In genomic region chr10:80488539-80489066, GRCh38 we compare ENCODE assay signal across 15 cellular contexts. TPM values are rescaled to one million over a fixed set of nuclear protein-coding genes. Genes with fewer than 3 reads are reported as not detected.
DNase-seq lines count a peak whose midpoint lies in the region; ATAC-seq, FAIRE-seq and TF ChIP-seq lines count a peak whose summit lies in the region.
"Had no signal": no experiment of that assay in that cellular context is flagged by ENCODE, and none has a peak within 500 bp of the region (broad histone marks: within the 10 kb centered on the region; RNA-seq: fewer than 3 reads in every experiment).

No MANE protein-coding gene starts in this region.

- no peaks in the 10 kb centered on the region for H3K9me3 ChIP-seq in HepG2 (ENCODE audit: low read length)
- no peaks in the 10 kb centered on the region for H3K9me3 ChIP-seq in right lobe of liver
- no peaks in the 10 kb centered on the region for H3K9me3 ChIP-seq in liver (ENCODE audit: control insufficient read depth in 4 of 4, low read length in 3 of 4)

- no peak for TF ChIP-seq RAD21 in HepG2 (CRISPR knock-in tag; IDR thresholded peaks at IDR 0.05)
- no peak for TF ChIP-seq RAD21 in liver (IDR thresholded peaks at IDR 0.05)

- no peaks in the 10 kb centered on the region for H3F3A ChIP-seq in GM23338 (replicated peaks; ENCODE audit: low read depth)

- no TSS peak for BruUV-seq in HepG2 (replicated peaks; lab: Mats Ljungman, UMichigan)

- TF ChIP-seq CTCF in HepG2 (CRISPR knock-in tag; IDR thresholded peaks at IDR 0.05) (no peak), right lobe of liver (IDR thresholded peaks at IDR 0.05) (no peak), liver (IDR thresholded peaks at IDR 0.05; ENCODE audit: low read depth, low read length, missing input control) (no peak), GM10266 (IDR thresholded peaks at IDR 0.05; ENCODE audit: control insufficient read depth, insufficient read depth, low read depth, missing control alignments) (no peak), GM23338 (conservative IDR thresholded peaks at IDR 0.05; ENCODE audit: low read depth in 2 of 2) (no peak), omental fat pad (IDR thresholded peaks at IDR 0.05) (no peak)

- H3K4me1 Mint-ChIP-seq in GM23338: peaks cover 43% of the 10 kb centered on the region

- DNase-seq in HepG2 (ENCODE audit: low spot score) (no peak), right lobe of liver (no peak), GM10266 (ENCODE audit: extremely low spot score) (no peak), GM23338 (ENCODE audit: low spot score) (no peak), omental fat pad (ENCODE audit: low spot score) (no peak)
- peak in 1 of 2 donors; percentile 50 for DNase-seq in activated naive CD4-positive, alpha-beta T cell treated with anti-CD3 and anti-CD28 coated beads, Interleukin-2, amount 50 U/mL, for 72 hours (ENCODE audit: low spot score in 2 of 2)
- DNase-seq: NCI-H1048, NCI-H446 had no signal

- H3K36me3 ChIP-seq in HepG2 (replicated peaks in 1 of 2; ENCODE audit: control insufficient read depth in 1 of 2, insufficient read depth in 2 of 2, low read length in 2 of 2) (peaks cover 13 to 30% of the 10 kb centered on the region in 2 experiments), right lobe of liver (peaks cover 0 to 6% (median 0%) of the 10 kb centered on the region in 4 donors), liver (ENCODE audit: control insufficient read depth in 4 of 4, insufficient read depth in 3 of 4, low read depth in 1 of 4, low read length in 3 of 4) (no peaks in the 10 kb centered on the region), GM23338 (ENCODE audit: insufficient read depth) (no peaks in the 10 kb centered on the region)

- H3K4me2 ChIP-seq in HepG2 (ENCODE audit: low read depth, low read length) (no peak overlapping the region), GM23338 (no peak overlapping the region)

- no peak for FAIRE-seq in HepG2 (lab: Jason Lieb, UNC)
- FAIRE-seq: G401.6, islet of Langerhans had no signal

- WGBS in HepG2 (ENCODE audit: low lambda C conversion rate): 88% methylated on average over 6 of the region's 6 CpGs
- 43% methylated on average over 6 of the region's 6 CpGs for WGBS in right lobe of liver (ENCODE audit: insufficient coverage, low coverage, low lambda C conversion rate, missing lambda C conversion rate)
- 63% methylated on average over 6 of the region's 6 CpGs for WGBS in liver

- intact Hi-C loops in HepG2 (cut with micrococcal nuclease; ENCODE audit: unreplicated experiment): no loop called here
- intact Hi-C loops in right lobe of liver (cut with DNase I): no loop called here

- H3K4me3 Mint-ChIP-seq in GM23338: no peak overlapping the region; the same call in 2 of the 3 replicates

- H4K20me1 ChIP-seq in HepG2 (ENCODE audit: insufficient read depth, low read length) (no peaks in the 10 kb centered on the region; the same call in none of the 2 replicates), GM23338 (replicated peaks; ENCODE audit: insufficient read depth) (peaks cover 45% of the 10 kb centered on the region; the same call in 1 of the 2 replicates)

- H3K27ac Mint-ChIP-seq in activated naive CD4-positive, alpha-beta T cell treated with anti-CD3 and anti-CD28 coated beads, Interleukin-2, amount 50 U/mL, for 72 hours: peak overlapping the region; percentile 37 to 90
- H3K27ac Mint-ChIP-seq in GM23338: no peak overlapping the region

- H3K4me1 ChIP-seq in HepG2 (ENCODE audit: insufficient read depth, low read length) (peaks cover 100% of the 10 kb centered on the region), right lobe of liver (peaks cover 0 to 78% (median 23%) of the 10 kb centered on the region in 4 donors), liver (ENCODE audit: control insufficient read depth in 4 of 4, insufficient read depth in 4 of 4, low read length in 3 of 4) (peaks cover 16 to 50% (median 31%) of the 10 kb centered on the region in 4 donors), GM23338 (ENCODE audit: insufficient read depth) (peaks cover 26% of the 10 kb centered on the region)

- peaks cover 90% of the 10 kb centered on the region for H3K79me2 ChIP-seq in HepG2 (ENCODE audit: insufficient read depth, low read length)
- peaks cover 79% of the 10 kb centered on the region for H3K79me2 ChIP-seq in GM23338 (replicated peaks; ENCODE audit: insufficient read depth)

- no peaks in the 10 kb centered on the region for H3K27me3 ChIP-seq in HepG2 (ENCODE audit: control insufficient read depth in 1 of 2, insufficient read depth in 2 of 2, low read length in 2 of 2)
- H3K27me3 ChIP-seq in right lobe of liver: no peaks in the 10 kb centered on the region
- no peaks in the 10 kb centered on the region for H3K27me3 ChIP-seq in liver (ENCODE audit: control insufficient read depth in 4 of 4, insufficient read depth in 4 of 4, low read length in 3 of 4)
- H3K27me3 ChIP-seq in GM23338 (ENCODE audit: insufficient read depth): no peaks in the 10 kb centered on the region

- H3K9ac ChIP-seq in HepG2 (ENCODE audit: insufficient read depth, low read depth, low read length) (no peak overlapping the region), liver (ENCODE audit: low read depth in 1 of 2, low read length in 2 of 2) (no peak overlapping the region)

- H3K27ac ChIP-seq in HepG2 (ENCODE audit: extremely low read length, insufficient read depth, low read length) (peak overlapping the region; percentile 36), right lobe of liver (peak overlapping the region in 1 of 3 donors; percentile 13), liver (ENCODE audit: low read depth in 1 of 2, low read length in 2 of 2) (peak overlapping the region; percentile 37 to 69), GM23338 (ENCODE audit: low read depth) (no peak overlapping the region)

- ATAC-seq in HepG2 (no peak), right lobe of liver (no peak), GM21576 (IDR thresholded peaks at IDR 0.05; ENCODE audit: unreplicated experiment) (no peak), GM23338 (no peak), omental fat pad (ENCODE audit: low FRiP score) (no peak)
- no peak for ATAC-seq in activated naive CD4-positive, alpha-beta T cell treated with anti-CD3 and anti-CD28 coated beads, Interleukin-2, amount 50 U/mL, for 72 hours
- ATAC-seq: Panc1 had no signal

- H3K9me2 ChIP-seq in GM23338 (ENCODE audit: insufficient read depth): no peaks in the 10 kb centered on the region

- H3K27me3 Mint-ChIP-seq in GM23338 (ENCODE audit: insufficient read depth, low read depth, poor library complexity): peaks cover 5% of the 10 kb centered on the region

- peaks cover 28 to 38% of the 10 kb centered on the region in 2 donors for H3K36me3 Mint-ChIP-seq in activated naive CD4-positive, alpha-beta T cell treated with anti-CD3 and anti-CD28 coated beads, Interleukin-2, amount 50 U/mL, for 72 hours
- peaks cover 28% of the 10 kb centered on the region for H3K36me3 Mint-ChIP-seq in GM23338 (ENCODE audit: low read depth)

- TF ChIP-seq EP300 in HepG2 (IDR thresholded peaks at IDR 0.05; ENCODE audit: low read depth in 2 of 2, low read length in 2 of 2) (no peak), HepG2 (CRISPR knock-in tag; IDR thresholded peaks at IDR 0.05; ENCODE audit: borderline replicate concordance) (no peak)

- H2AFZ ChIP-seq in HepG2 (ENCODE audit: low read length): no peak overlapping the region
- no peak overlapping the region for H2AFZ ChIP-seq in GM23338

- in situ Hi-C loops in HepG2 (cut with HindIII; ENCODE audit: extremely low pct_ligation_motif_present, low pct_unique_long_range_greater_than_20kb): no loop called here

- H3K9me3 Mint-ChIP-seq in activated naive CD4-positive, alpha-beta T cell treated with anti-CD3 and anti-CD28 coated beads, Interleukin-2, amount 50 U/mL, for 72 hours: peaks cover 0 to 10% of the 10 kb centered on the region in 2 donors
- no peaks in the 10 kb centered on the region for H3K9me3 Mint-ChIP-seq in GM23338

- H3K4me3 ChIP-seq in HepG2 (replicated peaks in 1 of 3; ENCODE audit: insufficient read depth in 1 of 3, low read depth in 2 of 3, low read length in 3 of 3): no peak overlapping the region
- H3K4me3 ChIP-seq in right lobe of liver: no peak overlapping the region
- H3K4me3 ChIP-seq in liver (ENCODE audit: low read depth in 1 of 3, low read length in 3 of 3): no peak overlapping the region
- no peak overlapping the region for H3K4me3 ChIP-seq in GM23338

- POLR2A ChIA-PET in HepG2 (lab: Yijun Ruan, JAX): interaction anchor here (1.3 to 2.3 kb wide), 2 partner anchors 10 to 25 kb away, joined by 3 to 9 read pairs; no protein-coding TSS in a partner anchor

- TF ChIP-seq POLR2A in HepG2 (IDR thresholded peaks at IDR 0.05; ENCODE audit: insufficient read depth in 1 of 2, low read depth in 2 of 2, low read length in 2 of 2) (no peak), right lobe of liver (IDR thresholded peaks at IDR 0.05) (no peak)

- CTCF ChIA-PET in HepG2 (lab: Yijun Ruan, JAX; ENCODE audit: low intra/inter-chr PET ratio, low total read pairs): no interaction called here

RNA-seq across cellular contexts. Expression of gene TSPAN14, which starts 34.5 kb away (rescaled TPM):
- total RNA-seq in HepG2 (2016; rRNA removed; fragmentation: Illumina TruSeq; extraction: Trizol) (17.4 and 24.1 TPM in 2 replicates), right lobe of liver (10 to 100 TPM; 22.1 to 39.0 (median 28.4) TPM), liver (10 to 100 TPM; 27.0 to 36.8 TPM), omental fat pad (100 to 1,000 TPM in 2 of 4 donors, 10 to 100 TPM in 2; 42.4 to 114 (median 91.6) TPM)
- total RNA-seq in HepG2 (2016; cell fraction: cytosol; rRNA removed; fragmentation: Illumina TruSeq; extraction: Trizol; ENCODE audit: low read depth): 5.0 and 6.4 TPM in 2 replicates
- total RNA-seq in HepG2 (2016; cell fraction: insoluble cytoplasmic fraction; rRNA removed; fragmentation: Illumina TruSeq; extraction: Trizol): 16.0 and 24.8 TPM in 2 replicates
- total RNA-seq in HepG2 (2016; cell fraction: membrane; rRNA removed; fragmentation: Illumina TruSeq; extraction: Trizol): 15.7 and 18.1 TPM in 2 replicates
- 28.9 and 38.5 TPM in 2 replicates for total RNA-seq in HepG2 (2016; cell fraction: nucleus; rRNA removed; fragmentation: Illumina TruSeq; extraction: Trizol)
- polyA plus RNA-seq in HepG2 (2011; rRNA removed) (73.8 and 80.6 TPM in 2 replicates), liver (10 to 100 TPM; 19.9 to 27.6 TPM), GM23338 (2016; fragmentation: Nextera tagmentation; extraction: Ambion mirVana) (17.1 and 17.9 TPM in 2 replicates)
- polyA plus RNA-seq in HepG2 (2011; cell fraction: cytosol; rRNA removed): 66.9 and 68.7 TPM in 2 replicates
- 64.3 and 75.0 TPM in 2 replicates for polyA plus RNA-seq in HepG2 (2011; cell fraction: nucleus; rRNA removed)
- 36.4 and 39.6 TPM in 2 replicates for polyA plus RNA-seq in HepG2 (2012)
- polyA plus RNA-seq in HepG2 (2016; cell fraction: cytosol; fragmentation: Illumina TruSeq; extraction: Trizol; ENCODE audit: low read depth): 6.7 and 7.8 TPM in 2 replicates
- 19.6 and 25.9 TPM in 2 replicates for polyA plus RNA-seq in HepG2 (2016; cell fraction: insoluble cytoplasmic fraction; fragmentation: Illumina TruSeq; extraction: Trizol; ENCODE audit: low read depth)
- 15.4 and 16.2 TPM in 2 replicates for polyA plus RNA-seq in HepG2 (2016; cell fraction: membrane; fragmentation: Illumina TruSeq; extraction: Trizol; ENCODE audit: low read depth)
- 59.1 and 62.2 TPM in 2 replicates for polyA plus RNA-seq in HepG2 (2016; cell fraction: nucleus; fragmentation: Illumina TruSeq; extraction: Trizol; ENCODE audit: insufficient read depth, low read depth)
- polyA minus RNA-seq in HepG2 (2011; rRNA and poly(A)+ RNA removed; ENCODE audit: low replicate concordance): 22.0 and 139 TPM in 2 replicates
- polyA minus RNA-seq in HepG2 (2011; cell fraction: cytosol; rRNA and poly(A)+ RNA removed): 48.1 and 54.0 TPM in 2 replicates
- polyA minus RNA-seq in HepG2 (2011; cell fraction: nucleus; rRNA and poly(A)+ RNA removed): 39.9 and 48.0 TPM in 2 replicates
- total RNA-seq in activated naive CD4-positive, alpha-beta T cell treated with anti-CD3 and anti-CD28 coated beads, Interleukin-2, amount 50 U/mL, for 72 hours: 10 to 100 TPM; 30.7 to 53.6 TPM
- total RNA-seq in GM23338 (2014; rRNA removed; shearing (Covaris generic)): 31.8 and 40.7 TPM in 2 replicates

RNA-seq across cellular contexts. Expression of gene SH2D4B, which starts 49.1 kb away (rescaled TPM):
- not detected in 2 replicates for total RNA-seq in HepG2 (2016; rRNA removed; fragmentation: Illumina TruSeq; extraction: Trizol)
- 0.09 TPM in 1 of 2 replicates, not detected in the other for total RNA-seq in HepG2 (2016; cell fraction: cytosol; rRNA removed; fragmentation: Illumina TruSeq; extraction: Trizol; ENCODE audit: low read depth)
- not detected in 2 replicates for total RNA-seq in HepG2 (2016; cell fraction: insoluble cytoplasmic fraction; rRNA removed; fragmentation: Illumina TruSeq; extraction: Trizol)
- total RNA-seq in HepG2 (2016; cell fraction: membrane; rRNA removed; fragmentation: Illumina TruSeq; extraction: Trizol): not detected in 2 replicates
- total RNA-seq in HepG2 (2016; cell fraction: nucleus; rRNA removed; fragmentation: Illumina TruSeq; extraction: Trizol): 0.09 TPM in 1 of 2 replicates, not detected in the other
- not detected in 2 replicates for polyA plus RNA-seq in HepG2 (2011; rRNA removed)
- not detected in 2 replicates for polyA plus RNA-seq in HepG2 (2011; cell fraction: cytosol; rRNA removed)
- polyA plus RNA-seq in HepG2 (2011; cell fraction: nucleus; rRNA removed): 0.03 TPM in 1 of 2 replicates, not detected in the other
- polyA plus RNA-seq in HepG2 (2012): not detected in 2 replicates
- polyA plus RNA-seq in HepG2 (2016; cell fraction: cytosol; fragmentation: Illumina TruSeq; extraction: Trizol; ENCODE audit: low read depth): not detected in 2 replicates
- not detected in 2 replicates for polyA plus RNA-seq in HepG2 (2016; cell fraction: insoluble cytoplasmic fraction; fragmentation: Illumina TruSeq; extraction: Trizol; ENCODE audit: low read depth)
- polyA plus RNA-seq in HepG2 (2016; cell fraction: membrane; fragmentation: Illumina TruSeq; extraction: Trizol; ENCODE audit: low read depth): not detected in 2 replicates
- polyA plus RNA-seq in HepG2 (2016; cell fraction: nucleus; fragmentation: Illumina TruSeq; extraction: Trizol; ENCODE audit: insufficient read depth, low read depth): not detected in 2 replicates
- 0.04 and 0.12 TPM in 2 replicates for polyA minus RNA-seq in HepG2 (2011; rRNA and poly(A)+ RNA removed; ENCODE audit: low replicate concordance)
- polyA minus RNA-seq in HepG2 (2011; cell fraction: cytosol; rRNA and poly(A)+ RNA removed): not detected in 2 replicates
- polyA minus RNA-seq in HepG2 (2011; cell fraction: nucleus; rRNA and poly(A)+ RNA removed): not detected in 2 replicates
- not detected for total RNA-seq in right lobe of liver
- total RNA-seq in activated naive CD4-positive, alpha-beta T cell treated with anti-CD3 and anti-CD28 coated beads, Interleukin-2, amount 50 U/mL, for 72 hours: under 1 TPM in 1 of 2 donors, not detected in 1; 0.14 TPM
- under 1 TPM in 1 of 2 donors, not detected in 1; 0.19 TPM for total RNA-seq in liver
- polyA plus RNA-seq in liver: not detected
- total RNA-seq in GM23338 (2014; rRNA removed; shearing (Covaris generic)): not detected in 2 replicates
- polyA plus RNA-seq in GM23338 (2016; fragmentation: Nextera tagmentation; extraction: Ambion mirVana): 0.08 TPM in 1 of 2 replicates, not detected in the other
- total RNA-seq in omental fat pad: under 1 TPM in 1 of 4 donors, not detected in 3; 0.13 TPM
- total RNA-seq: fibroblast of villous mesenchyme had no signal
- polyA plus RNA-seq: BJ had no signal
